19 cellular contexts compared by ENCODE assay signal in the genomic region with DNA sequence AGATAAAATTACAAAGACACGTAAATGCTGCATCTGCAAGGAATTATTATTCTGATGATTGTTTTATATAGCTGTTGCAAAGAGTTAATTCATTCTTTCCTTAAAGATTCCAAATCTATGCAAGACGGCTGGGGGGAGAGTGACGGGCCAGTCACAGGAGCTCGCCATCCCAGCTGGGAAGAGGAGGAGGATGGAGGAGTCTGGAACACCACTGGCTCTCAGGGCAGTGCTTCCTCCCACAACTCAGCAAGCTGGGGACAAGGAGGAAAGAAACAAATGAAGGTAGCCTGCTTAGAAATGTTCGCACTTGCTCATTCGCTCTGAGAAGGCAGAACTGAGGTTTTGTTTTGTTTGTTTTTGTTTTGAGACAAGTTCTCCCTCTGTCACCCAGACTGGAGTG.
DNase-seq lines count a peak whose midpoint lies in the region; ATAC-seq and TF ChIP-seq lines count a peak whose summit lies in the region.
"Had no signal": no experiment of that assay in that cellular context is flagged by ENCODE, and none has a peak within 500 bp of the region (broad histone marks: within the 10 kb centered on the region; RNA-seq: fewer than 3 reads in every experiment).

No MANE protein-coding gene starts in this region.

- H3K4me1 Mint-ChIP-seq in CD8-positive, alpha-beta T cell (ENCODE audit: low read depth), result peaks cover 53% of the 10 kb centered on the region
- no peaks in the 10 kb centered on the region for H3K4me1 Mint-ChIP-seq in endodermal cell
- H3K4me1 Mint-ChIP-seq in progenitor cell of endocrine pancreas (ENCODE audit: low read depth), result no peaks in the 10 kb centered on the region
- peaks cover 15 to 16% of the 10 kb centered on the region in 2 donors for H3K4me1 Mint-ChIP-seq in natural killer cell

- H3K27me3 Mint-ChIP-seq in CD8-positive, alpha-beta T cell (ENCODE audit: low read depth), result no peaks in the 10 kb centered on the region
- H3K27me3 Mint-ChIP-seq in endodermal cell (ENCODE audit: insufficient read depth), result no peaks in the 10 kb centered on the region
- no peaks in the 10 kb centered on the region for H3K27me3 Mint-ChIP-seq in progenitor cell of endocrine pancreas
- H3K27me3 Mint-ChIP-seq in natural killer cell (ENCODE audit: low read depth in 2 of 2), result no peaks in the 10 kb centered on the region
- H3K27me3 Mint-ChIP-seq: activated CD8-positive, alpha-beta T cell treated with anti-CD3 and anti-CD28 coated beads for 36 hours; brain had no signal

- H3K9ac ChIP-seq in PC-3 (ENCODE audit: low read length) (no peak overlapping the region; the same call in 1 of the 2 replicates), endodermal cell (ENCODE audit: extremely low read depth, low read length, poor library complexity, severe bottlenecking) (no peak overlapping the region)

- TF ChIP-seq CTCF in CD8-positive, alpha-beta T cell (IDR thresholded peaks at IDR 0.05), result no peak
- no peak for TF ChIP-seq CTCF in PC-3 (conservative IDR thresholded peaks at IDR 0.05; ENCODE audit: low read depth, low read length)
- TF ChIP-seq CTCF in endodermal cell (conservative IDR thresholded peaks at IDR 0.05), result no peak
- no peak for TF ChIP-seq CTCF in progenitor cell of endocrine pancreas (IDR thresholded peaks at IDR 0.05; ENCODE audit: unreplicated experiment)
- no peak for TF ChIP-seq CTCF in natural killer cell (IDR thresholded peaks at IDR 0.05)

- H3K4me3 Mint-ChIP-seq in CD8-positive, alpha-beta T cell, result no peak overlapping the region
- H3K4me3 Mint-ChIP-seq in endodermal cell (no peak overlapping the region), progenitor cell of endocrine pancreas (ENCODE audit: low read depth) (no peak overlapping the region), natural killer cell (no peak overlapping the region)
- H3K4me3 Mint-ChIP-seq: activated CD8-positive, alpha-beta T cell treated with anti-CD3 and anti-CD28 coated beads for 36 hours; brain; T-helper 2 cell treated with Interferon-gamma antibody and Interleukin-4, amounts not matched to agents 5 μg/mL and 100 μg/mL, for 36 hours had no signal

- peaks cover 30% of the 10 kb centered on the region for H3K36me3 ChIP-seq in CD8-positive, alpha-beta T cell (ENCODE audit: insufficient read depth, low read length)
- H3K36me3 ChIP-seq in PC-3 (ENCODE audit: low read depth, low read length) (no peaks in the 10 kb centered on the region), endodermal cell (ENCODE audit: control insufficient read depth, insufficient read depth, low read length) (peaks cover 76% of the 10 kb centered on the region)

- H3K9me3 Mint-ChIP-seq in CD8-positive, alpha-beta T cell, result no peaks in the 10 kb centered on the region
- H3K9me3 Mint-ChIP-seq in endodermal cell, result no peaks in the 10 kb centered on the region
- no peaks in the 10 kb centered on the region for H3K9me3 Mint-ChIP-seq in progenitor cell of endocrine pancreas (ENCODE audit: low read depth)
- no peaks in the 10 kb centered on the region for H3K9me3 Mint-ChIP-seq in natural killer cell
- H3K9me3 Mint-ChIP-seq: activated CD8-positive, alpha-beta T cell treated with anti-CD3 and anti-CD28 coated beads for 36 hours; brain; T-helper 2 cell treated with Interferon-gamma antibody and Interleukin-4, amounts not matched to agents 5 μg/mL and 100 μg/mL, for 36 hours had no signal

- POLR2A ChIA-PET in CD8-positive, alpha-beta T cell (lab: Charles Lee), result no interaction called here
- POLR2A ChIA-PET in PC-3 (lab: Charles Lee; ENCODE audit: unreplicated experiment), result interaction anchor here (0.6 kb wide), 1 partner anchor 181 kb away, joined by 7 read pairs; no protein-coding TSS in a partner anchor

- H3K36me3 Mint-ChIP-seq in CD8-positive, alpha-beta T cell, result peaks cover 75% of the 10 kb centered on the region
- H3K36me3 Mint-ChIP-seq in endodermal cell (ENCODE audit: low read depth) (peaks cover 61% of the 10 kb centered on the region), progenitor cell of endocrine pancreas (ENCODE audit: insufficient read depth) (peaks cover 22% of the 10 kb centered on the region), natural killer cell (no peaks in the 10 kb centered on the region)

- H2AFZ ChIP-seq in PC-3 (ENCODE audit: low read length), result no peak overlapping the region

- no peaks in the 10 kb centered on the region for H3K27me3 ChIP-seq in CD8-positive, alpha-beta T cell (ENCODE audit: insufficient read depth, low read length)
- H3K27me3 ChIP-seq in PC-3 (ENCODE audit: low read length) (no peaks in the 10 kb centered on the region), endodermal cell (ENCODE audit: control insufficient read depth, insufficient read depth, low read length, poor library complexity, severe bottlenecking) (no peaks in the 10 kb centered on the region)
- H3K27me3 ChIP-seq: esophagus squamous epithelium, gastroesophageal sphincter had no signal

- no peak for ATAC-seq in CD8-positive, alpha-beta T cell
- ATAC-seq in PC-3 (no peak; the same call in 1 of the 2 replicates), natural killer cell (no peak), GM19035 (IDR thresholded peaks at IDR 0.05; ENCODE audit: unreplicated experiment) (no peak)
- ATAC-seq: activated CD8-positive, alpha-beta T cell treated with anti-CD3 and anti-CD28 coated beads for 36 hours; gastroesophageal sphincter had no signal

- no peak overlapping the region for H3K27ac ChIP-seq in CD8-positive, alpha-beta T cell (ENCODE audit: low read depth, low read length)
- peak overlapping the region; percentile 73 for H3K27ac ChIP-seq in PC-3 (ENCODE audit: low read length)
- no peak overlapping the region for H3K27ac ChIP-seq in endodermal cell (ENCODE audit: low read depth, low read length)
- H3K27ac ChIP-seq: gastroesophageal sphincter had no signal

- no peaks in the 10 kb centered on the region for H4K20me1 ChIP-seq in PC-3 (ENCODE audit: low read length)

- H3K4me1 ChIP-seq in CD8-positive, alpha-beta T cell (ENCODE audit: insufficient read depth, low read length), result peaks cover 15% of the 10 kb centered on the region
- H3K4me1 ChIP-seq in PC-3 (ENCODE audit: insufficient read depth, low read length) (peaks cover 39% of the 10 kb centered on the region), endodermal cell (ENCODE audit: control insufficient read depth, insufficient read depth, low read length) (peaks cover 8% of the 10 kb centered on the region)

- H3K9me3 ChIP-seq in CD8-positive, alpha-beta T cell (ENCODE audit: low read length), result no peaks in the 10 kb centered on the region
- H3K9me3 ChIP-seq in PC-3 (ENCODE audit: low read length) (no peaks in the 10 kb centered on the region), endodermal cell (ENCODE audit: control insufficient read depth, low read length) (no peaks in the 10 kb centered on the region)
- H3K9me3 ChIP-seq: esophagus squamous epithelium, gastroesophageal sphincter had no signal

- H3K27ac Mint-ChIP-seq in CD8-positive, alpha-beta T cell, result peak overlapping the region; percentile 17
- peak overlapping the region; percentile 39 for H3K27ac Mint-ChIP-seq in endodermal cell
- peak overlapping the region; percentile 82 for H3K27ac Mint-ChIP-seq in progenitor cell of endocrine pancreas
- no peak overlapping the region for H3K27ac Mint-ChIP-seq in natural killer cell
- H3K27ac Mint-ChIP-seq: activated CD8-positive, alpha-beta T cell treated with anti-CD3 and anti-CD28 coated beads for 36 hours; T-helper 2 cell treated with Interferon-gamma antibody and Interleukin-4, amounts not matched to agents 5 μg/mL and 100 μg/mL, for 36 hours had no signal

- DNase-seq in CD8-positive, alpha-beta T cell, result no peak
- DNase-seq in PC-3, result no peak
- no peak for DNase-seq in endodermal cell
- DNase-seq in progenitor cell of endocrine pancreas (ENCODE audit: low spot score, unreplicated experiment), result no peak
- no peak for DNase-seq in natural killer cell
- no peak for DNase-seq in HuH-7 (ENCODE audit: low spot score)
- DNase-seq: activated CD8-positive, alpha-beta T cell treated with anti-CD3 and anti-CD28 coated beads for 36 hours; DMS79; effector CD8-positive, alpha-beta T cell; esophagus squamous epithelium; HCEC 1CT; islet precursor cell; KG1; NCI-H146; NCI-H524 had no signal

- BruUV-seq in PC-3 (replicated peaks; lab: Mats Ljungman, UMichigan), result no TSS peak

- WGBS in endodermal cell (ENCODE audit: insufficient coverage in 1 of 2, insufficient read length in 1 of 2), 2 experiments, result 83 to 95% methylated on average over 3 to 6 of the region's 6 CpGs

- no peak overlapping the region for H3K4me3 ChIP-seq in CD8-positive, alpha-beta T cell (ENCODE audit: low read depth, low read length)
- H3K4me3 ChIP-seq in PC-3 (ENCODE audit: low read length) (no peak overlapping the region), endodermal cell (ENCODE audit: low read length) (no peak overlapping the region)
- H3K4me3 ChIP-seq: esophagus squamous epithelium, gastroesophageal sphincter had no signal

- CTCF ChIA-PET in CD8-positive, alpha-beta T cell (lab: Charles Lee), result no interaction called here
- CTCF ChIA-PET in PC-3 (lab: Charles Lee), result no interaction called here

- no peaks in the 10 kb centered on the region for H3K79me2 ChIP-seq in PC-3 (ENCODE audit: low read length)

- H3K9me2 ChIP-seq in PC-3 (replicated peaks; ENCODE audit: low read length), result no peaks in the 10 kb centered on the region

- H3F3A ChIP-seq in PC-3 (ENCODE audit: low read length, unreplicated experiment), result no peaks in the 10 kb centered on the region

- intact Hi-C loops in CD8-positive, alpha-beta T cell (cut with DNase I, micrococcal nuclease), result no loop called here
- intact Hi-C loops in PC-3 (cut with micrococcal nuclease), result loop anchor here (10.0 kb wide), 1 partner anchor 99 kb away; a partner anchor contains a TSS
- intact Hi-C loops in natural killer cell (cut with micrococcal nuclease), result no loop called here

- H3K4me2 ChIP-seq in PC-3 (ENCODE audit: low read length), result peak overlapping the region; percentile 40; the same call in 1 of the 2 replicates

Comparison
In these comparisons a context has a peak if more than half of its experiments do, and no peak if none do; other contexts are left out.
1. H3K27ac Mint-ChIP-seq: peak in CD8-positive, alpha-beta T cell (single experiment), endodermal cell (single experiment) and progenitor cell of endocrine pancreas (single experiment); none in natural killer cell (0 of 2).